9 cellular contexts compared by ENCODE assay signal in the genomic region with DNA sequence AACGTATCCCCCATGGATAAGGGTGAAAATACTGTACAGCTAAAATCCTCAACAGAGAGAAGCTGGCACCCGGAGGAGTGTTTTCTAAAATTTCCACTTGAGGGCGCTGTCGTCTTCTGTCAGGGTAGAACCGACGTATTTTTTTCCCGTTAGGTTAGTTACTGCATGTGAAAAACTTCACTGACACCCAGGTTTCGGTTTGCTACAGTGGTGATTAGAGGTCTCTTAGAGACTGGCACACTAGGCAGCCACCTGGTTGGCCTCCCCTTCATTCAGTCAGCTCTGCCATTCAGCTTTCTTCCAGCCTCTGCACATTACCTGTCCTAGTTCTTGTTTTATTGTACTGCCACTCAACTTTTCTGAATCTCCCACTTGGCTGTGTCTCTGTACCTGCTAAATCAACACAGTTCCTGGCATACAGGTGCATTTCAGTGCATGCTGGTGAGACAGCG.
DNase-seq lines count a peak whose midpoint lies in the region; ATAC-seq and TF ChIP-seq lines count a peak whose summit lies in the region.
"Had no signal": no experiment of that assay in that cellular context is flagged by ENCODE, and none has a peak within 500 bp of the region (broad histone marks: within the 10 kb centered on the region; RNA-seq: fewer than 3 reads in every experiment).

No MANE protein-coding gene starts in this region.

- peaks cover 3% of the 10 kb centered on the region for H3K9me3 Mint-ChIP-seq in nephron progenitor cell

- ATAC-seq in HG03108 (IDR thresholded peaks at IDR 0.05; ENCODE audit: unreplicated experiment): peak; percentile 64

- TF ChIP-seq POLR2A in erythroblast (IDR thresholded peaks at IDR 0.05; ENCODE audit: low read length): no peak

- H3K27ac Mint-ChIP-seq in nephron progenitor cell: no peak overlapping the region

- H3K4me3 Mint-ChIP-seq in nephron progenitor cell: no peak overlapping the region

- no peaks in the 10 kb centered on the region for H3K36me3 Mint-ChIP-seq in nephron progenitor cell (ENCODE audit: low read depth)

- DNase-seq in DMS153 treated with DMSO at 0.1 percent for 48 hours (lab: John Stamatoyannopoulos, UW; ENCODE audit: unreplicated experiment) (peak; percentile 10), DMS153 (lab: John Stamatoyannopoulos, UW) (no peak), NT2/D1 (ENCODE audit: low read depth, low spot score) (peak; percentile 60), erythroblast (lab: John Stamatoyannopoulos, UW) (peak; percentile 54 to 69), nephron progenitor cell (peak; percentile 67), stromal cell of bone marrow (ENCODE audit: low read depth) (peak; percentile 38)
- DNase-seq in activated CD8-positive, alpha-beta memory T cell treated with anti-CD3 and anti-CD28 coated beads, Interleukin-2, amount 50 U/mL, for 4 hours: peak; percentile 66

- no peaks in the 10 kb centered on the region for H3K9me3 ChIP-seq in NT2/D1 (ENCODE audit: insufficient read depth, low read length)
- H3K9me3 ChIP-seq: BLaER1 had no signal

- no peaks in the 10 kb centered on the region for H3K4me1 ChIP-seq in NT2/D1 (ENCODE audit: insufficient read depth, insufficient read length)

- H3K9ac ChIP-seq in NT2/D1 (ENCODE audit: insufficient read length, low read depth): no peak overlapping the region
- H3K9ac ChIP-seq: BLaER1 had no signal

- no peak overlapping the region for H3K4me3 ChIP-seq in NT2/D1 (ENCODE audit: insufficient read length, low read depth)
- H3K4me3 ChIP-seq: BLaER1 had no signal

- peak; percentile 78 for TF ChIP-seq CTCF in nephron progenitor cell (IDR thresholded peaks at IDR 0.05)

- peaks cover 36% of the 10 kb centered on the region for H3K27me3 Mint-ChIP-seq in nephron progenitor cell (ENCODE audit: low read depth, poor library complexity)

- H3K36me3 ChIP-seq in NT2/D1 (ENCODE audit: insufficient read depth, insufficient read length, low read length): no peaks in the 10 kb centered on the region
- H3K36me3 ChIP-seq: BLaER1 had no signal

- no peaks in the 10 kb centered on the region for H3K4me1 Mint-ChIP-seq in nephron progenitor cell

- H3K27me3 ChIP-seq in NT2/D1 (ENCODE audit: insufficient read depth, insufficient read length): peaks cover 19% of the 10 kb centered on the region
- H3K27me3 ChIP-seq: BLaER1 had no signal
